1 cellular context compared by ENCODE assay signal in genomic region chr12:111444314-111444705, GRCh38.
TF ChIP-seq lines count a peak whose summit lies in the region.

No MANE protein-coding gene starts in this region.

TF ChIP-seq in GM12878, 131 proteins besides CTCF, POLR2A, EP300 and RAD21 (continued from another document and continues in another):
- TF ChIP-seq ATF2 (IDR thresholded peaks at IDR 0.05; ENCODE audit: low read length): peak; percentile 84
- no peak for TF ChIP-seq NBN (IDR thresholded peaks at IDR 0.05)
- TF ChIP-seq CREB1 (IDR thresholded peaks at IDR 0.05; ENCODE audit: low read depth): peak; percentile 73
- 0 out of 2 replicates have a peak, but pooled peaks have one; percentile 52 for TF ChIP-seq JUND (IDR thresholded peaks at IDR 0.05; ENCODE audit: low read depth, low read length)
- TF ChIP-seq POU2F2 (IDR thresholded peaks at IDR 0.05; ENCODE audit: borderline replicate concordance, low read depth, low read length): peak; percentile 79; the same call in 2 of the 3 replicates
- TF ChIP-seq, protein P1, sequence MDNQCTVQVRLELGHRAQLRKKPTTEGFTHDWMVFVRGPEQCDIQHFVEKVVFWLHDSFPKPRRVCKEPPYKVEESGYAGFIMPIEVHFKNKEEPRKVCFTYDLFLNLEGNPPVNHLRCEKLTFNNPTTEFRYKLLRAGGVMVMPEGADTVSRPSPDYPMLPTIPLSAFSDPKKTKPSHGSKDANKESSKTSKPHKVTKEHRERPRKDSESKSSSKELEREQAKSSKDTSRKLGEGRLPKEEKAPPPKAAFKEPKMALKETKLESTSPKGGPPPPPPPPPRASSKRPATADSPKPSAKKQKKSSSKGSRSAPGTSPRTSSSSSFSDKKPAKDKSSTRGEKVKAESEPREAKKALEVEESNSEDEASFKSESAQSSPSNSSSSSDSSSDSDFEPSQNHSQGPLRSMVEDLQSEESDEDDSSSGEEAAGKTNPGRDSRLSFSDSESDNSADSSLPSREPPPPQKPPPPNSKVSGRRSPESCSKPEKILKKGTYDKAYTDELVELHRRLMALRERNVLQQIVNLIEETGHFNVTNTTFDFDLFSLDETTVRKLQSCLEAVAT (IDR thresholded peaks at IDR 0.05): peak; percentile 46; the same call in 1 of the 2 replicates
- TF ChIP-seq CBFB (IDR thresholded peaks at IDR 0.05; ENCODE audit: low read depth): peak; percentile 98
- TF ChIP-seq, protein P2, sequence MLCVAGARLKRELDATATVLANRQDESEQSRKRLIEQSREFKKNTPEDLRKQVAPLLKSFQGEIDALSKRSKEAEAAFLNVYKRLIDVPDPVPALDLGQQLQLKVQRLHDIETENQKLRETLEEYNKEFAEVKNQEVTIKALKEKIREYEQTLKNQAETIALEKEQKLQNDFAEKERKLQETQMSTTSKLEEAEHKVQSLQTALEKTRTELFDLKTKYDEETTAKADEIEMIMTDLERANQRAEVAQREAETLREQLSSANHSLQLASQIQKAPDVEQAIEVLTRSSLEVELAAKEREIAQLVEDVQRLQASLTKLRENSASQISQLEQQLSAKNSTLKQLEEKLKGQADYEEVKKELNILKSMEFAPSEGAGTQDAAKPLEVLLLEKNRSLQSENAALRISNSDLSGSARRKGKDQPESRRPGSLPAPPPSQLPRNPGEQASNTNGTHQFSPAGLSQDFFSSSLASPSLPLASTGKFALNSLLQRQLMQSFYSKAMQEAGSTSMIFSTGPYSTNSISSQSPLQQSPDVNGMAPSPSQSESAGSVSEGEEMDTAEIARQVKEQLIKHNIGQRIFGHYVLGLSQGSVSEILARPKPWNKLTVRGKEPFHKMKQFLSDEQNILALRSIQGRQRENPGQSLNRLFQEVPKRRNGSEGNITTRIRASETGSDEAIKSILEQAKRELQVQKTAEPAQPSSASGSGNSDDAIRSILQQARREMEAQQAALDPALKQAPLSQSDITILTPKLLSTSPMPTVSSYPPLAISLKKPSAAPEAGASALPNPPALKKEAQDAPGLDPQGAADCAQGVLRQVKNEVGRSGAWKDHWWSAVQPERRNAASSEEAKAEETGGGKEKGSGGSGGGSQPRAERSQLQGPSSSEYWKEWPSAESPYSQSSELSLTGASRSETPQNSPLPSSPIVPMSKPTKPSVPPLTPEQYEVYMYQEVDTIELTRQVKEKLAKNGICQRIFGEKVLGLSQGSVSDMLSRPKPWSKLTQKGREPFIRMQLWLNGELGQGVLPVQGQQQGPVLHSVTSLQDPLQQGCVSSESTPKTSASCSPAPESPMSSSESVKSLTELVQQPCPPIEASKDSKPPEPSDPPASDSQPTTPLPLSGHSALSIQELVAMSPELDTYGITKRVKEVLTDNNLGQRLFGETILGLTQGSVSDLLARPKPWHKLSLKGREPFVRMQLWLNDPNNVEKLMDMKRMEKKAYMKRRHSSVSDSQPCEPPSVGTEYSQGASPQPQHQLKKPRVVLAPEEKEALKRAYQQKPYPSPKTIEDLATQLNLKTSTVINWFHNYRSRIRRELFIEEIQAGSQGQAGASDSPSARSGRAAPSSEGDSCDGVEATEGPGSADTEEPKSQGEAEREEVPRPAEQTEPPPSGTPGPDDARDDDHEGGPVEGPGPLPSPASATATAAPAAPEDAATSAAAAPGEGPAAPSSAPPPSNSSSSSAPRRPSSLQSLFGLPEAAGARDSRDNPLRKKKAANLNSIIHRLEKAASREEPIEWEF (IDR thresholded peaks at IDR 0.05; ENCODE audit: insufficient replicate concordance, low read depth, low read length): peak; percentile 52
- peak; percentile 65; the same call in 1 of the 2 replicates for TF ChIP-seq TARDBP (IDR thresholded peaks at IDR 0.05; ENCODE audit: borderline replicate concordance)
- no peak for TF ChIP-seq CHD1 (IDR thresholded peaks at IDR 0.05; ENCODE audit: low read depth, low read length)
- TF ChIP-seq CHD4 (IDR thresholded peaks at IDR 0.05): no peak
- no peak for TF ChIP-seq BRCA1 (IDR thresholded peaks at IDR 0.05; ENCODE audit: low read depth, low read length)
- TF ChIP-seq ZNF274 (IDR thresholded peaks at IDR 0.05; ENCODE audit: insufficient read depth, insufficient read length): no peak
- peak; percentile 98 for TF ChIP-seq PAX5 (IDR thresholded peaks at IDR 0.05; ENCODE audit: borderline replicate concordance, low read depth, low read length)
- 0 out of 2 replicates have a peak, but pooled peaks have one; percentile 15 for TF ChIP-seq NKRF (conservative IDR thresholded peaks at IDR 0.05)
- peak in 1 of 2 experiments; percentile 84; a peak in 2 of 4 replicates for TF ChIP-seq ETV6 (conservative IDR thresholded peaks at IDR 0.05 in 1 of 2, IDR thresholded peaks at IDR 0.05 in 1 of 2; ENCODE audit: borderline replicate concordance in 1 of 2, low read depth in 1 of 2)
- no peak for TF ChIP-seq USF2 (IDR thresholded peaks at IDR 0.05; ENCODE audit: borderline replicate concordance, low read depth, low read length)
- TF ChIP-seq YY1 (IDR thresholded peaks at IDR 0.05; ENCODE audit: low read depth, low read length): no peak
- peak; percentile 99 for TF ChIP-seq TCF3 (IDR thresholded peaks at IDR 0.05; ENCODE audit: borderline replicate concordance, insufficient read depth, low read depth, low read length)
- TF ChIP-seq MEF2B (IDR thresholded peaks at IDR 0.05; ENCODE audit: partially characterized antibody, poor library complexity, severe bottlenecking): peak; percentile 77
- TF ChIP-seq CREM (IDR thresholded peaks at IDR 0.05; ENCODE audit: low read depth): peak; percentile 95
- TF ChIP-seq, protein P3, sequence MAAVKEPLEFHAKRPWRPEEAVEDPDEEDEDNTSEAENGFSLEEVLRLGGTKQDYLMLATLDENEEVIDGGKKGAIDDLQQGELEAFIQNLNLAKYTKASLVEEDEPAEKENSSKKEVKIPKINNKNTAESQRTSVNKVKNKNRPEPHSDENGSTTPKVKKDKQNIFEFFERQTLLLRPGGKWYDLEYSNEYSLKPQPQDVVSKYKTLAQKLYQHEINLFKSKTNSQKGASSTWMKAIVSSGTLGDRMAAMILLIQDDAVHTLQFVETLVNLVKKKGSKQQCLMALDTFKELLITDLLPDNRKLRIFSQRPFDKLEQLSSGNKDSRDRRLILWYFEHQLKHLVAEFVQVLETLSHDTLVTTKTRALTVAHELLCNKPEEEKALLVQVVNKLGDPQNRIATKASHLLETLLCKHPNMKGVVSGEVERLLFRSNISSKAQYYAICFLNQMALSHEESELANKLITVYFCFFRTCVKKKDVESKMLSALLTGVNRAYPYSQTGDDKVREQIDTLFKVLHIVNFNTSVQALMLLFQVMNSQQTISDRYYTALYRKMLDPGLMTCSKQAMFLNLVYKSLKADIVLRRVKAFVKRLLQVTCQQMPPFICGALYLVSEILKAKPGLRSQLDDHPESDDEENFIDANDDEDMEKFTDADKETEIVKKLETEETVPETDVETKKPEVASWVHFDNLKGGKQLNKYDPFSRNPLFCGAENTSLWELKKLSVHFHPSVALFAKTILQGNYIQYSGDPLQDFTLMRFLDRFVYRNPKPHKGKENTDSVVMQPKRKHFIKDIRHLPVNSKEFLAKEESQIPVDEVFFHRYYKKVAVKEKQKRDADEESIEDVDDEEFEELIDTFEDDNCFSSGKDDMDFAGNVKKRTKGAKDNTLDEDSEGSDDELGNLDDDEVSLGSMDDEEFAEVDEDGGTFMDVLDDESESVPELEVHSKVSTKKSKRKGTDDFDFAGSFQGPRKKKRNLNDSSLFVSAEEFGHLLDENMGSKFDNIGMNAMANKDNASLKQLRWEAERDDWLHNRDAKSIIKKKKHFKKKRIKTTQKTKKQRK (IDR thresholded peaks at IDR 0.05; ENCODE audit: low read depth, low read length): no peak
- no peak for TF ChIP-seq RB1 (IDR thresholded peaks at IDR 0.05; ENCODE audit: borderline replicate concordance)
- TF ChIP-seq KDM1A (IDR thresholded peaks at IDR 0.05; ENCODE audit: borderline replicate concordance): no peak
- TF ChIP-seq, protein P4, sequence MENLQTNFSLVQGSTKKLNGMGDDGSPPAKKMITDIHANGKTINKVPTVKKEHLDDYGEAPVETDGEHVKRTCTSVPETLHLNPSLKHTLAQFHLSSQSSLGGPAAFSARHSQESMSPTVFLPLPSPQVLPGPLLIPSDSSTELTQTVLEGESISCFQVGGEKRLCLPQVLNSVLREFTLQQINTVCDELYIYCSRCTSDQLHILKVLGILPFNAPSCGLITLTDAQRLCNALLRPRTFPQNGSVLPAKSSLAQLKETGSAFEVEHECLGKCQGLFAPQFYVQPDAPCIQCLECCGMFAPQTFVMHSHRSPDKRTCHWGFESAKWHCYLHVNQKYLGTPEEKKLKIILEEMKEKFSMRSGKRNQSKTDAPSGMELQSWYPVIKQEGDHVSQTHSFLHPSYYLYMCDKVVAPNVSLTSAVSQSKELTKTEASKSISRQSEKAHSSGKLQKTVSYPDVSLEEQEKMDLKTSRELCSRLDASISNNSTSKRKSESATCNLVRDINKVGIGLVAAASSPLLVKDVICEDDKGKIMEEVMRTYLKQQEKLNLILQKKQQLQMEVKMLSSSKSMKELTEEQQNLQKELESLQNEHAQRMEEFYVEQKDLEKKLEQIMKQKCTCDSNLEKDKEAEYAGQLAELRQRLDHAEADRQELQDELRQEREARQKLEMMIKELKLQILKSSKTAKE (IDR thresholded peaks at IDR 0.05; ENCODE audit: low read depth, poor library complexity, severe bottlenecking): peak; percentile 50
- TF ChIP-seq TAF1 (IDR thresholded peaks at IDR 0.05; ENCODE audit: borderline replicate concordance, low read depth, low read length): peak; percentile 33; the same call in 1 of the 2 replicates
- TF ChIP-seq, protein P5, sequence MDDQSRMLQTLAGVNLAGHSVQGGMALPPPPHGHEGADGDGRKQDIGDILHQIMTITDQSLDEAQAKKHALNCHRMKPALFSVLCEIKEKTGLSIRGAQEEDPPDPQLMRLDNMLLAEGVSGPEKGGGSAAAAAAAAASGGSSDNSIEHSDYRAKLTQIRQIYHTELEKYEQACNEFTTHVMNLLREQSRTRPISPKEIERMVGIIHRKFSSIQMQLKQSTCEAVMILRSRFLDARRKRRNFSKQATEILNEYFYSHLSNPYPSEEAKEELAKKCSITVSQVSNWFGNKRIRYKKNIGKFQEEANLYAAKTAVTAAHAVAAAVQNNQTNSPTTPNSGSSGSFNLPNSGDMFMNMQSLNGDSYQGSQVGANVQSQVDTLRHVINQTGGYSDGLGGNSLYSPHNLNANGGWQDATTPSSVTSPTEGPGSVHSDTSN (IDR thresholded peaks at IDR 0.05; ENCODE audit: insufficient replicate concordance, low read depth, low read length): peak; percentile 28
- TF ChIP-seq FOS (IDR thresholded peaks at IDR 0.05; ENCODE audit: borderline replicate concordance, extremely low read depth, insufficient read length): no peak
- no peak for TF ChIP-seq ATF7 (IDR thresholded peaks at IDR 0.05; ENCODE audit: low read depth)
- TF ChIP-seq NFXL1 (IDR thresholded peaks at IDR 0.05; ENCODE audit: borderline replicate concordance): no peak
- 0 out of 2 replicates have a peak, but pooled peaks have one; percentile 35 for TF ChIP-seq CBX5 (IDR thresholded peaks at IDR 0.05; ENCODE audit: low read depth)
- TF ChIP-seq KAT2A (conservative IDR thresholded peaks at IDR 0.05; ENCODE audit: control insufficient read depth, low read depth, low read length): no peak
- TF ChIP-seq EED (IDR thresholded peaks at IDR 0.05; ENCODE audit: low read depth): peak; percentile 99
- peak; percentile 94 for TF ChIP-seq MTA3 (IDR thresholded peaks at IDR 0.05; ENCODE audit: borderline replicate concordance, low read length)
- no peak for TF ChIP-seq LARP7 (IDR thresholded peaks at IDR 0.05)
- TF ChIP-seq PML (IDR thresholded peaks at IDR 0.05; ENCODE audit: low read length): 0 out of 2 replicates have a peak, but pooled peaks have one; percentile 53
- TF ChIP-seq EZH2 (IDR thresholded peaks at IDR 0.05; ENCODE audit: borderline replicate concordance, control insufficient read depth, low read depth, low read length): peak; percentile 35; the same call in 1 of the 2 replicates
- peak in 1 of 2 experiments; percentile 36; a peak in 2 of 3 replicates for TF ChIP-seq EGR1 (IDR thresholded peaks at IDR 0.05; ENCODE audit: borderline replicate concordance in 1 of 2, low read depth in 2 of 2, low read length in 2 of 2)
- TF ChIP-seq, protein P6, sequence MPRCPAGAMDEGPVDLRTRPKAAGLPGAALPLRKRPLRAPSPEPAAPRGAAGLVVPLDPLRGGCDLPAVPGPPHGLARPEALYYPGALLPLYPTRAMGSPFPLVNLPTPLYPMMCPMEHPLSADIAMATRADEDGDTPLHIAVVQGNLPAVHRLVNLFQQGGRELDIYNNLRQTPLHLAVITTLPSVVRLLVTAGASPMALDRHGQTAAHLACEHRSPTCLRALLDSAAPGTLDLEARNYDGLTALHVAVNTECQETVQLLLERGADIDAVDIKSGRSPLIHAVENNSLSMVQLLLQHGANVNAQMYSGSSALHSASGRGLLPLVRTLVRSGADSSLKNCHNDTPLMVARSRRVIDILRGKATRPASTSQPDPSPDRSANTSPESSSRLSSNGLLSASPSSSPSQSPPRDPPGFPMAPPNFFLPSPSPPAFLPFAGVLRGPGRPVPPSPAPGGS (IDR thresholded peaks at IDR 0.05; ENCODE audit: borderline replicate concordance, insufficient read depth, low read depth, low read length, poor library complexity, severe bottlenecking): peak; percentile 87
- TF ChIP-seq FOXM1 (IDR thresholded peaks at IDR 0.05; ENCODE audit: low read depth, low read length): peak; percentile 97
- TF ChIP-seq ZNF24 (IDR thresholded peaks at IDR 0.05): no peak
- peak; percentile 93 for TF ChIP-seq ZBED1 (IDR thresholded peaks at IDR 0.05; ENCODE audit: borderline replicate concordance)
